10 cellular contexts compared by ENCODE assay signal in the genomic region with DNA sequence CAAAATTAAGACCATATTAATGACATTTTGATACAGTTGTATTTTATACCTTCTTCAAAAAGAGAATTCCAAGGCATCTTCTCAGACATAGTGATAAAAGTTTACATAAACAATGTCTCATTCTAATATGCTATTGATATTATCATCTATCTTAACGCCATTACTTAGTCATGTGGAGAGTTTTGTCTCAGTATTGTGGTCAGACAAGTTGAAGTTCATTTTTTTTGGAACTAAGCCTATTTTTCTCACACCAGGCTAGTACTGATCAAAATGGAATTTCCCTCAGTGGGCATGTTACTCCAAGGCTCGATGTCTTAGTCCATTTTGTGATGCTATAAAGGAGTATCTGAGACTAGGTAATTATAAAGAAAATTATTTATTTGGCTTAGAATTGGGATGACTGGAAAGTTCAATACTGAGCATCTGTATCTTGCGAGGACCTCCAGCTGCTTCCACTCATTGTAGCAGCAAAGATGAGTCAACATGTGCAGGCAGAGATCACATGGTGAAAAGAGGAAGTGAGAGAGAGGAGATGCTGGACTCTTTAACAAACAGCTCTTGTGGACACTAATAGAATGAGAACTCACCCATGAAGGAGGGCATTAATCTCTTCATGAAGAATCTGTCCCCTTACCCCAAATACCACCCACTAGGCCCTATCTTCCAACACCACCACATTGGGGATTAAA.
DNase-seq lines count a peak whose midpoint lies in the region; ATAC-seq and TF ChIP-seq lines count a peak whose summit lies in the region.
"Had no signal": no experiment of that assay in that cellular context is flagged by ENCODE, and none has a peak within 500 bp of the region (broad histone marks: within the 10 kb centered on the region; RNA-seq: fewer than 3 reads in every experiment).

No MANE protein-coding gene starts in this region.

- H3K27ac ChIP-seq in Karpas-422 (ENCODE audit: low read length) = no peak overlapping the region
- H3K27ac ChIP-seq in hepatocyte = no peak overlapping the region
- H3K27ac ChIP-seq in heart left ventricle = no peak overlapping the region
- H3K27ac ChIP-seq: SJSA1 had no signal

- H3K9me2 ChIP-seq in Karpas-422 (replicated peaks; ENCODE audit: insufficient read depth, low read length) = no peaks in the 10 kb centered on the region
- no peaks in the 10 kb centered on the region for H3K9me2 ChIP-seq in hepatocyte (replicated peaks; ENCODE audit: insufficient read depth)

- peaks cover 8% of the 10 kb centered on the region for H3K9me3 Mint-ChIP-seq in activated CD4-positive, alpha-beta T cell treated with anti-CD3 and anti-CD28 coated beads, Interleukin-2, amount 10 ng/mL, durations not matched to agents 7 days and 5 days

- H3K9me3 ChIP-seq in Karpas-422 (ENCODE audit: low read length) = no peaks in the 10 kb centered on the region
- no peaks in the 10 kb centered on the region for H3K9me3 ChIP-seq in hepatocyte (ENCODE audit: low read depth)
- H3K9me3 ChIP-seq in heart left ventricle = peaks cover 0 to 4% (median 0%) of the 10 kb centered on the region in 12 donors
- H3K9me3 ChIP-seq: SJSA1 had no signal

- CTCF ChIA-PET in activated CD4-positive, alpha-beta T cell treated with anti-CD3 and anti-CD28 coated beads, Interleukin-2, amount 10 ng/mL, durations not matched to agents 7 days and 5 days (lab: Charles Lee) = no interaction called here

- no peak for TF ChIP-seq CTCF in hepatocyte (IDR thresholded peaks at IDR 0.05; ENCODE audit: poor library complexity)
- no peak for TF ChIP-seq CTCF in heart left ventricle (IDR thresholded peaks at IDR 0.05)

- no peak overlapping the region for H3K27ac Mint-ChIP-seq in activated CD4-positive, alpha-beta T cell treated with anti-CD3 and anti-CD28 coated beads, Interleukin-2, amount 10 ng/mL, durations not matched to agents 7 days and 5 days

- no peaks in the 10 kb centered on the region for H3K27me3 Mint-ChIP-seq in activated CD4-positive, alpha-beta T cell treated with anti-CD3 and anti-CD28 coated beads, Interleukin-2, amount 10 ng/mL, durations not matched to agents 7 days and 5 days

- H3K4me2 ChIP-seq in Karpas-422 (ENCODE audit: low read depth, low read length, poor library complexity, severe bottlenecking) = no peak overlapping the region
- no peak overlapping the region for H3K4me2 ChIP-seq in hepatocyte

- TF ChIP-seq POLR2A in heart left ventricle (IDR thresholded peaks at IDR 0.05) = no peak

- DNase-seq in Karpas-422 (peak; percentile 55), foreskin melanocyte (peak; percentile 3), hepatocyte (ENCODE audit: low spot score) (no peak), heart left ventricle (no peak)
- no peak for DNase-seq in activated CD4-positive, alpha-beta T cell treated with anti-CD3 and anti-CD28 coated beads, Interleukin-2, amount 10 ng/mL, durations not matched to agents 7 days and 5 days
- no peak for DNase-seq in activated naive CD4-positive, alpha-beta T cell treated with anti-CD3 and anti-CD28 coated beads, Interleukin-2, amount 50 U/mL, for 16 hours
- DNase-seq: activated T-cell treated with anti-CD3 and anti-CD28 coated beads for 4 hours had no signal

- peaks cover 5% of the 10 kb centered on the region for H3K4me1 ChIP-seq in Karpas-422 (ENCODE audit: low read length)
- no peaks in the 10 kb centered on the region for H3K4me1 ChIP-seq in hepatocyte (ENCODE audit: insufficient read depth)
- no peaks in the 10 kb centered on the region for H3K4me1 ChIP-seq in heart left ventricle
- H3K4me1 ChIP-seq: SJSA1 had no signal

- POLR2A ChIA-PET in activated CD4-positive, alpha-beta T cell treated with anti-CD3 and anti-CD28 coated beads, Interleukin-2, amount 10 ng/mL, durations not matched to agents 7 days and 5 days (lab: Charles Lee) = no interaction called here

- no peaks in the 10 kb centered on the region for H3K4me1 Mint-ChIP-seq in activated CD4-positive, alpha-beta T cell treated with anti-CD3 and anti-CD28 coated beads, Interleukin-2, amount 10 ng/mL, durations not matched to agents 7 days and 5 days

- H4K20me1 ChIP-seq in Karpas-422 (ENCODE audit: insufficient read depth, low read depth, low read length) (no peaks in the 10 kb centered on the region), hepatocyte (ENCODE audit: insufficient read depth, poor library complexity, severe bottlenecking) (no peaks in the 10 kb centered on the region)

- H3K27me3 ChIP-seq in Karpas-422 (ENCODE audit: low read length) (no peaks in the 10 kb centered on the region), hepatocyte (no peaks in the 10 kb centered on the region), heart left ventricle (no peaks in the 10 kb centered on the region)
- H3K27me3 ChIP-seq: SJSA1 had no signal

- WGBS in hepatocyte (ENCODE audit: low lambda C conversion rate, missing lambda C conversion rate) = 85% methylated on average over 3 of the region's 3 CpGs
- WGBS in heart left ventricle, 4 donors = 62 to 71% (median 66%) methylated on average over 3 of the region's 3 CpGs

- intact Hi-C loops in heart left ventricle (cut with DNase I) = no loop called here

- no peaks in the 10 kb centered on the region for H3K36me3 Mint-ChIP-seq in activated CD4-positive, alpha-beta T cell treated with anti-CD3 and anti-CD28 coated beads, Interleukin-2, amount 10 ng/mL, durations not matched to agents 7 days and 5 days (ENCODE audit: low read depth)

- ATAC-seq in GM19035 (IDR thresholded peaks at IDR 0.05; ENCODE audit: unreplicated experiment) (peak; percentile 97), HG02759 (IDR thresholded peaks at IDR 0.05; ENCODE audit: unreplicated experiment) (peak; percentile 97), heart left ventricle (no peak)

- no peak overlapping the region for H3K9ac ChIP-seq in Karpas-422 (ENCODE audit: low read length)

- H3K4me3 Mint-ChIP-seq in activated CD4-positive, alpha-beta T cell treated with anti-CD3 and anti-CD28 coated beads, Interleukin-2, amount 10 ng/mL, durations not matched to agents 7 days and 5 days = no peak overlapping the region

- H3K36me3 ChIP-seq in Karpas-422 (ENCODE audit: insufficient read depth, low read length) (no peaks in the 10 kb centered on the region), hepatocyte (replicated peaks; ENCODE audit: insufficient read depth, low read depth) (no peaks in the 10 kb centered on the region), heart left ventricle (no peaks in the 10 kb centered on the region)
- H3K36me3 ChIP-seq: SJSA1 had no signal

- H3K79me2 ChIP-seq in Karpas-422 (ENCODE audit: low read length) (no peaks in the 10 kb centered on the region), hepatocyte (no peaks in the 10 kb centered on the region)

- H2AFZ ChIP-seq in Karpas-422 (ENCODE audit: low read length) (no peak overlapping the region), hepatocyte (no peak overlapping the region)

- H3K4me3 ChIP-seq in Karpas-422 (ENCODE audit: low read length) (no peak overlapping the region), hepatocyte (no peak overlapping the region), heart left ventricle (no peak overlapping the region)
- H3K4me3 ChIP-seq: SJSA1 had no signal

Comparison
In these comparisons a context has a peak if more than half of its experiments do, and no peak if none do; other contexts are left out.
1. ATAC-seq: peak in GM19035 (single experiment) and HG02759 (single experiment); none in heart left ventricle (0 of 4).
2. DNase-seq: peak in Karpas-422 (single experiment) and foreskin melanocyte (single experiment); none in hepatocyte (single experiment), activated CD4-positive, alpha-beta T cell treated with anti-CD3 and anti-CD28 coated beads, Interleukin-2, amount 10 ng/mL, durations not matched to agents 7 days and 5 days (single experiment), activated naive CD4-positive, alpha-beta T cell treated with anti-CD3 and anti-CD28 coated beads, Interleukin-2, amount 50 U/mL, for 16 hours (single experiment) and heart left ventricle (0 of 5).